Comparison of ENCODE assay signal across 7 cellular contexts in the genomic region with DNA sequence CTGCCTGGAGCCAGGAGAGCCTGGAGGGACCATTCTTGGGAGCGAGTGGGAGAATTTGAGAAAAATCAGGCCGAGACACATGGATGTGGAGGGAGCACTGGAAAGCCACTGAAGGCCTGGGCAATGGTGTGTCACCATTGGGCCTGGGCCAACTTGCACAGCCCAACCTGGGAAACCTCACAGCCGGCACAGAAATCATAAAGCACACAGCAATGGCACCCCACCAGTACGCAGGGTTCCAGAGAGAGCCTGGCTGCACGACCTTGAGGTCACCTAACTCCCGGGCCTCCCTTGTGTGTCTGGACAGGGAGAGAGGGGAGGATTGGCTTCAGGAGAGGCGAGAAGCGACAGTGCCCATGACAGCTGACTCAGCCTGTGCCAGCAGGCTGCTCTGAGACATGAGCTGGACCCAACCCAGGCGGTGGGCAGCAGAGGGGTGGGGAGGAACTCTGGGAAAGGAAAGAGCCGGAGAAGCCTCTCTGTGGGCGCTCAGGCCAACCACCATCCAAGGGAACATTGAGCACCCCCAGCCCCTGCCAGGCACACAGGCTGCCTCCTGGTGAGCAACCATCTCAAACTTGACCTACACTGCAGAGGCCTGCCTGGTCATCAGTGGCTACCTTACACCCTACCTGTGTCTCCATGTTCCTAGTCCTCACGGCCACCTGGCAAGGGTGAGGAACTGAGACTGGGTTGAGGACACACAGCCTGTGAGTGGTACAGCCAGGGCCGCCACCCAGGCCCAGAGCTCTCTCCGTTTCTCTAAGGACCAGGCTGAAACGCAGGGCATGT. TPM values are rescaled to one million over a fixed set of nuclear protein-coding genes. Genes with fewer than 3 reads are reported as not detected.
DNase-seq lines count a peak whose midpoint lies in the region; ATAC-seq and TF ChIP-seq lines count a peak whose summit lies in the region.
"Not testable (repeated sequence)": the region's sequence is repeated elsewhere in the genome, so short reads cannot be mapped to it uniquely, and the experiment has no call there.

No MANE protein-coding gene starts in this region.

- not testable (repeated sequence) for H3K9me3 Mint-ChIP-seq in activated CD4-positive, alpha-beta T cell treated with anti-CD3 and anti-CD28 coated beads, Interleukin-2, amount 10 ng/mL, durations not matched to agents 24 days and 14 days

- intact Hi-C loops in activated CD4-positive, alpha-beta T cell treated with anti-CD3 and anti-CD28 coated beads, Interleukin-2, amount 10 ng/mL, durations not matched to agents 24 days and 14 days (cut with micrococcal nuclease): loop anchor here (5.0 to 10.0 kb wide), 2 partner anchors 478 to 516 kb away; a partner anchor contains a TSS
- intact Hi-C loops in adrenal gland (cut with DNase I): loop anchor here in 1 of 2 donors (10.0 kb wide), 2 partner anchors 76 to 236 kb away; a partner anchor contains a TSS
- intact Hi-C loops in Right ventricle myocardium inferior (cut with DNase I): loop anchor here (10.0 kb wide), 2 partner anchors 56 to 516 kb away; no protein-coding TSS in a partner anchor
- intact Hi-C loops in posterior cingulate gyrus (cut with DNase I): not testable (repeated sequence)

- H3K36me3 ChIP-seq in adrenal gland (replicated peaks in 1 of 2): not testable (repeated sequence)

- H3K27me3 Mint-ChIP-seq in activated CD4-positive, alpha-beta T cell treated with anti-CD3 and anti-CD28 coated beads, Interleukin-2, amount 10 ng/mL, durations not matched to agents 24 days and 14 days: not testable (repeated sequence)

- H3K4me3 Mint-ChIP-seq in activated CD4-positive, alpha-beta T cell treated with anti-CD3 and anti-CD28 coated beads, Interleukin-2, amount 10 ng/mL, durations not matched to agents 24 days and 14 days: peak overlapping the region; percentile 95

- H3K9me3 ChIP-seq in adrenal gland (replicated peaks in 1 of 3): not testable (repeated sequence)

- peaks cover 11% of the 10 kb centered on the region for H3K36me3 Mint-ChIP-seq in activated CD4-positive, alpha-beta T cell treated with anti-CD3 and anti-CD28 coated beads, Interleukin-2, amount 10 ng/mL, durations not matched to agents 24 days and 14 days (ENCODE audit: low read depth)

- H3K27ac ChIP-seq in adrenal gland: peak overlapping the region in 1 of 5 donors; percentile 29

- TF ChIP-seq POLR2A in adrenal gland (IDR thresholded peaks at IDR 0.05): not testable (repeated sequence)

- H3K27me3 ChIP-seq in adrenal gland: not testable (repeated sequence)

- DNase-seq in G401 (ENCODE audit: low spot score) (peak; percentile 89), NCI-H446 treated with DMSO at 0.1 percent for 48 hours (lab: John Stamatoyannopoulos, UW) (peak; percentile 49), adrenal gland (peak in 5 of 7 donors; percentile 55 to 71 (median 68)), myocyte (ENCODE audit: low read depth) (peak; percentile 71), posterior cingulate gyrus (peak in 7 of 10 donors; percentile 36 to 94 (median 70))
- not testable (repeated sequence) for DNase-seq in activated CD4-positive, alpha-beta T cell treated with anti-CD3 and anti-CD28 coated beads, Interleukin-2, amount 10 ng/mL, durations not matched to agents 24 days and 14 days; Right ventricle myocardium inferior (ENCODE audit: missing footprints)

- H3K4me1 Mint-ChIP-seq in activated CD4-positive, alpha-beta T cell treated with anti-CD3 and anti-CD28 coated beads, Interleukin-2, amount 10 ng/mL, durations not matched to agents 24 days and 14 days: peaks cover 59% of the 10 kb centered on the region

- H3K27ac Mint-ChIP-seq in activated CD4-positive, alpha-beta T cell treated with anti-CD3 and anti-CD28 coated beads, Interleukin-2, amount 10 ng/mL, durations not matched to agents 24 days and 14 days: peak overlapping the region; percentile 59

- not testable (repeated sequence) for H3K4me3 ChIP-seq in adrenal gland

- in situ Hi-C loops in G401 (cut with HindIII; ENCODE audit: low sequenced_read_pairs): not testable (repeated sequence)

- TF ChIP-seq CTCF in adrenal gland (IDR thresholded peaks at IDR 0.05): not testable (repeated sequence)

- WGBS in adrenal gland, 4 donors: 63 to 87% (median 73%) methylated on average over 5 to 15 of the region's 15 CpGs

- ATAC-seq in Right ventricle myocardium inferior: peak; percentile 72

- H3K4me1 ChIP-seq in adrenal gland (replicated peaks in 1 of 2): peaks cover 13 to 15% of the 10 kb centered on the region in 2 donors

RNA-seq across cellular contexts. Expression of a gene that starts 3.0 kb away (rescaled TPM):
- 13.7 and 51.3 TPM in 2 replicates for total RNA-seq in G401 (2014; rRNA removed; shearing (Covaris generic))
- total RNA-seq in activated CD4-positive, alpha-beta T cell treated with anti-CD3 and anti-CD28 coated beads, Interleukin-2, amount 10 ng/mL, durations not matched to agents 24 days and 14 days: 210 and 234 TPM in 2 replicates
- total RNA-seq in adrenal gland (100 to 1,000 TPM in 1 of 8 donors, 10 to 100 TPM in 7; 11.4 to 133 (median 61.1) TPM), Right ventricle myocardium inferior (7.1 TPM), myocyte (87.8 and 106 TPM in 2 replicates)
- 100 to 1,000 TPM in 2 of 3 donors, 10 to 100 TPM in 1; 22.8 to 250 (median 183) TPM for polyA plus RNA-seq in adrenal gland
- polyA plus RNA-seq in myocyte (2012): 48.4 TPM
